Comparison of ENCODE assay signal across 22 cellular contexts in genomic region chr17:13786000-13786598, GRCh38.
DNase-seq lines count a peak whose midpoint lies in the region; ATAC-seq and TF ChIP-seq lines count a peak whose summit lies in the region.
"Had no signal": no experiment of that assay in that cellular context is flagged by ENCODE, and none has a peak within 500 bp of the region (broad histone marks: within the 10 kb centered on the region; RNA-seq: fewer than 3 reads in every experiment).

No MANE protein-coding gene starts in this region.

- CTCF ChIA-PET in AG04450 (lab: Charles Lee) (interaction anchor here (1.4 to 2.0 kb wide), 2 partner anchors 449 to 511 kb away, joined by 6 to 7 read pairs; no protein-coding TSS in a partner anchor), HEK293T (lab: Yijun Ruan, JAX) (no interaction called here)

- H3K4me1 Mint-ChIP-seq in neural progenitor cell: no peaks in the 10 kb centered on the region
- H3K4me1 Mint-ChIP-seq: activated CD4-positive, alpha-beta T cell treated with anti-CD3 and anti-CD28 coated beads, Interleukin-2, amount 10 ng/mL, durations not matched to agents 24 days and 14 days; natural killer cell had no signal

- no peak overlapping the region for H2BK12ac ChIP-seq in mesenchymal stem cell (ENCODE audit: low read length in 2 of 2)

- no peaks in the 10 kb centered on the region for H3K79me1 ChIP-seq in mesenchymal stem cell (replicated peaks; ENCODE audit: low read length, poor library complexity, severe bottlenecking)

- no peak overlapping the region for H3K4me3 Mint-ChIP-seq in neural progenitor cell
- H3K4me3 Mint-ChIP-seq: activated CD4-positive, alpha-beta T cell treated with anti-CD3 and anti-CD28 coated beads, Interleukin-2, amount 10 ng/mL, durations not matched to agents 24 days and 14 days; natural killer cell had no signal

- H3K9ac ChIP-seq in mesenchymal stem cell (ENCODE audit: low read length): peak overlapping the region; percentile 52
- H3K9ac ChIP-seq in neural progenitor cell: no peak overlapping the region

- H3K27ac ChIP-seq in AG04450 (ENCODE audit: low read depth, low read length): peak overlapping the region; percentile 58
- no peak overlapping the region for H3K27ac ChIP-seq in mesenchymal stem cell (ENCODE audit: low read length, poor library complexity, severe bottlenecking)
- H3K27ac ChIP-seq in neural progenitor cell: no peak overlapping the region
- H3K27ac ChIP-seq: A549 had no signal

- no peaks in the 10 kb centered on the region for H3K9me3 ChIP-seq in AG04450 (ENCODE audit: control insufficient read depth, insufficient read depth, low read length)
- peaks cover 3% of the 10 kb centered on the region for H3K9me3 ChIP-seq in mesenchymal stem cell (ENCODE audit: control insufficient read depth, low read length)
- H3K9me3 ChIP-seq in neural progenitor cell (ENCODE audit: low read depth): peaks cover 3% of the 10 kb centered on the region

- H3K18ac ChIP-seq in mesenchymal stem cell (ENCODE audit: low read depth in 1 of 2, low read length in 2 of 2): no peak overlapping the region

- H2AFZ ChIP-seq in mesenchymal stem cell (ENCODE audit: low read depth, low read length) (no peak overlapping the region), neural progenitor cell (replicated peaks) (no peak overlapping the region)

- no peak overlapping the region for H3K4ac ChIP-seq in mesenchymal stem cell (ENCODE audit: low read depth in 1 of 2, low read length in 2 of 2)

- 90% methylated on average over 8 of the region's 9 CpGs for WGBS in mesenchymal stem cell

- H4K20me1 ChIP-seq in neural progenitor cell (ENCODE audit: low read depth): no peaks in the 10 kb centered on the region

- no peaks in the 10 kb centered on the region for H3K36me3 Mint-ChIP-seq in neural progenitor cell
- H3K36me3 Mint-ChIP-seq: natural killer cell had no signal

- H3K4me3 ChIP-seq in AG04450 (ENCODE audit: low read depth, low read length) (no peak overlapping the region), cardiac fibroblast (replicated peaks in 1 of 2; ENCODE audit: low read depth in 2 of 2, low read length in 2 of 2) (no peak overlapping the region), mesenchymal stem cell (ENCODE audit: insufficient read depth in 1 of 2, low read depth in 1 of 2, low read length in 2 of 2) (peak overlapping the region in 1 of 2 experiments; percentile 16), neural progenitor cell (no peak overlapping the region)
- H3K4me3 ChIP-seq: A549, skin epidermis had no signal

- peaks cover 3% of the 10 kb centered on the region for H3K9me3 Mint-ChIP-seq in neural progenitor cell
- H3K9me3 Mint-ChIP-seq: activated CD4-positive, alpha-beta T cell treated with anti-CD3 and anti-CD28 coated beads, Interleukin-2, amount 10 ng/mL, durations not matched to agents 24 days and 14 days; natural killer cell had no signal

- POLR2A ChIA-PET in AG04450 (lab: Yijun Ruan, JAX): no interaction called here
- POLR2A ChIA-PET in HEK293T (lab: Yijun Ruan, JAX): interaction anchor here (0.6 kb wide), 1 partner anchor 248 kb away, joined by 3 read pairs; no protein-coding TSS in a partner anchor

- no peak overlapping the region for H2AK5ac ChIP-seq in mesenchymal stem cell (ENCODE audit: low read length, severe bottlenecking)

- H3K4me1 ChIP-seq in mesenchymal stem cell (ENCODE audit: control insufficient read depth, insufficient read depth, low read depth, low read length) (no peaks in the 10 kb centered on the region), neural progenitor cell (no peaks in the 10 kb centered on the region)
- H3K4me1 ChIP-seq: A549 had no signal

- H3K79me2 ChIP-seq in neural progenitor cell (ENCODE audit: low read depth): no peaks in the 10 kb centered on the region

- H3F3A ChIP-seq in neural progenitor cell (ENCODE audit: low read depth): peaks cover 17% of the 10 kb centered on the region

- no peak overlapping the region for H3K23ac ChIP-seq in mesenchymal stem cell (ENCODE audit: low read length in 2 of 2)

- H3K27me3 Mint-ChIP-seq in neural progenitor cell (ENCODE audit: insufficient read depth, low read depth): no peaks in the 10 kb centered on the region
- H3K27me3 Mint-ChIP-seq: activated CD4-positive, alpha-beta T cell treated with anti-CD3 and anti-CD28 coated beads, Interleukin-2, amount 10 ng/mL, durations not matched to agents 24 days and 14 days had no signal

- no peaks in the 10 kb centered on the region for H3K36me3 ChIP-seq in mesenchymal stem cell (ENCODE audit: control insufficient read depth in 1 of 2, insufficient read depth in 2 of 2, low read depth in 1 of 2, low read length in 2 of 2)
- peaks cover 7% of the 10 kb centered on the region for H3K36me3 ChIP-seq in neural progenitor cell

- peak; percentile 43 for DNase-seq in AG04450 (ENCODE audit: low read depth, low spot score)
- DNase-seq in HEK293T (ENCODE audit: extremely low spot score): peak; percentile 27
- DNase-seq in cardiac fibroblast (ENCODE audit: low read depth in 2 of 2): peak; percentile 17 to 31
- DNase-seq in mesenchymal stem cell: peak; percentile 21
- no peak for DNase-seq in activated CD8-positive, alpha-beta memory T cell treated with anti-CD3 and anti-CD28 coated beads, Interleukin-2, amount 50 U/mL, for 4 hours
- DNase-seq in cardiac septum (ENCODE audit: low spot score): no peak
- no peak for DNase-seq in neural progenitor cell (ENCODE audit: low spot score)
- DNase-seq: activated effector memory CD4-positive, alpha-beta T cell treated with Interleukin-2 at 50 U/mL for 16 hours; central memory CD4-positive, alpha-beta T cell; DMS79 treated with DMSO at 0.1 percent for 48 hours; hypothalamus; kidney glomerular epithelial cell; natural killer cell; NCI-H524 treated with DMSO at 0.1 percent for 48 hours; posterior cingulate gyrus; stimulated activated CD4-positive, alpha-beta T cell treated with anti-CD3 and anti-CD28 coated beads, Interleukin-4, amount 100 ng/mL, for 4 hours; SW 1271 had no signal

- no peak overlapping the region for H4K91ac ChIP-seq in mesenchymal stem cell (ENCODE audit: low read length)

- ATAC-seq in HG02678 (IDR thresholded peaks at IDR 0.05; ENCODE audit: unreplicated experiment): no peak
- ATAC-seq: A549, esophagus mucosa, natural killer cell had no signal

- no peak overlapping the region for H2BK120ac ChIP-seq in mesenchymal stem cell (ENCODE audit: low read depth, low read length)

- H4K8ac ChIP-seq in mesenchymal stem cell (ENCODE audit: low read length): peak overlapping the region; percentile 47

- no peak overlapping the region for H2BK5ac ChIP-seq in mesenchymal stem cell (ENCODE audit: low read depth, low read length, poor library complexity, severe bottlenecking)

- no peak overlapping the region for H3K14ac ChIP-seq in mesenchymal stem cell (ENCODE audit: low read length in 2 of 2)

- H3K27me3 ChIP-seq in AG04450 (ENCODE audit: control insufficient read depth, insufficient read depth, low read length) (no peaks in the 10 kb centered on the region), mesenchymal stem cell (ENCODE audit: control insufficient read depth in 1 of 2, insufficient read depth in 1 of 2, low read length in 2 of 2) (no peaks in the 10 kb centered on the region), neural progenitor cell (no peaks in the 10 kb centered on the region)

- H3K27ac Mint-ChIP-seq in neural progenitor cell: no peak overlapping the region
- H3K27ac Mint-ChIP-seq: activated CD4-positive, alpha-beta T cell treated with anti-CD3 and anti-CD28 coated beads, Interleukin-2, amount 10 ng/mL, durations not matched to agents 24 days and 14 days; natural killer cell had no signal

- no peak overlapping the region for H2BK15ac ChIP-seq in mesenchymal stem cell (ENCODE audit: low read depth, poor library complexity, severe bottlenecking)

- TF ChIP-seq CTCF in AG04450 (IDR thresholded peaks at IDR 0.05; ENCODE audit: low read depth, low read length) (no peak), cardiac fibroblast (IDR thresholded peaks at IDR 0.05; ENCODE audit: low read depth, low read length) (no peak), neural progenitor cell (IDR thresholded peaks at IDR 0.05) (no peak)

- intact Hi-C loops in cardiac septum (cut with DNase I): no loop called here

- no peak overlapping the region for H3K4me2 ChIP-seq in mesenchymal stem cell (ENCODE audit: low read length, poor library complexity, severe bottlenecking)
- no peak overlapping the region for H3K4me2 ChIP-seq in neural progenitor cell
- H3K4me2 ChIP-seq: A549 had no signal

TF ChIP-seq in HEK293T, 16 proteins besides CTCF, POLR2A, EP300 and RAD21:
- TF ChIP-seq SP1 (IDR thresholded peaks at IDR 0.05) (no peak), HDGF (IDR thresholded peaks at IDR 0.05; ENCODE audit: borderline replicate concordance) (no peak), SUZ12 (IDR thresholded peaks at IDR 0.05) (no peak), BHLHE40 (IDR thresholded peaks at IDR 0.05; ENCODE audit: borderline replicate concordance) (no peak), LEF1 (IDR thresholded peaks at IDR 0.05; ENCODE audit: borderline replicate concordance) (no peak), FOXK2 (IDR thresholded peaks at IDR 0.05) (no peak), ELF4 (IDR thresholded peaks at IDR 0.05) (no peak), ARNT (IDR thresholded peaks at IDR 0.05) (no peak), FOXA1 (IDR thresholded peaks at IDR 0.05) (no peak), FOXM1 (IDR thresholded peaks at IDR 0.05; ENCODE audit: borderline replicate concordance) (no peak), ZNF384 (IDR thresholded peaks at IDR 0.05) (no peak), CTBP1 (IDR thresholded peaks at IDR 0.05; ENCODE audit: borderline replicate concordance) (no peak), NFRKB (IDR thresholded peaks at IDR 0.05) (no peak), L3MBTL2 (conservative IDR thresholded peaks at IDR 0.05) (no peak)
- TF ChIP-seq, protein P1, sequence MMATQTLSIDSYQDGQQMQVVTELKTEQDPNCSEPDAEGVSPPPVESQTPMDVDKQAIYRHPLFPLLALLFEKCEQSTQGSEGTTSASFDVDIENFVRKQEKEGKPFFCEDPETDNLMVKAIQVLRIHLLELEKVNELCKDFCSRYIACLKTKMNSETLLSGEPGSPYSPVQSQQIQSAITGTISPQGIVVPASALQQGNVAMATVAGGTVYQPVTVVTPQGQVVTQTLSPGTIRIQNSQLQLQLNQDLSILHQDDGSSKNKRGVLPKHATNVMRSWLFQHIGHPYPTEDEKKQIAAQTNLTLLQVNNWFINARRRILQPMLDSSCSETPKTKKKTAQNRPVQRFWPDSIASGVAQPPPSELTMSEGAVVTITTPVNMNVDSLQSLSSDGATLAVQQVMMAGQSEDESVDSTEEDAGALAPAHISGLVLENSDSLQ (IDR thresholded peaks at IDR 0.05): no peak
TF ChIP-seq in HEK293T: peak in this region for 0.

Comparison
In these comparisons a context has a peak if more than half of its experiments do, and no peak if none do; other contexts are left out.
1. DNase-seq: peak in AG04450 (single experiment), HEK293T (single experiment), cardiac fibroblast (2 of 2) and mesenchymal stem cell (single experiment); none in activated CD8-positive, alpha-beta memory T cell treated with anti-CD3 and anti-CD28 coated beads, Interleukin-2, amount 50 U/mL, for 4 hours (single experiment), cardiac septum (single experiment) and neural progenitor cell (single experiment).